Comparison of ENCODE assay signal across 22 cellular contexts in the genomic region with DNA sequence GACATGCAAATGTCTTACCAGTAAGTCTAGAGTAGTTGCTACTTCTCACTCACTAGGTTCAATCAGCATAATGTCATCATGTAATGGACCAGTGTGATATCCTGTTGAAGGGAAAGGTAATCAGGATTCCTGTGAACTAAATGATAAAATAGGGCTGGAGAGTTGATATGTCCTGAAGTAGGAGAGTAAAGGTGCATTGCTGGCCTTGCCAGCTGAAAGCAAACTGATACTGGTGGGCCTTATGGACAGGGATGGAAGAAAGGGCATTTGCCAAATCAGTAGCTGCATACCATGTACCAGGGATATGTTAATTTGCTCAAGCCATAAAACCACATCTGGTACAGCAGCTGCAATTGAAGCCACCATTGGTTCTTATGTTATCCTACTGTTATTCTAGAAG.
DNase-seq lines count a peak whose midpoint lies in the region; ATAC-seq lines count a peak whose summit lies in the region.
"Had no signal": no experiment of that assay in that cellular context is flagged by ENCODE, and none has a peak within 500 bp of the region (broad histone marks: within the 10 kb centered on the region; RNA-seq: fewer than 3 reads in every experiment).

No MANE protein-coding gene starts in this region.

- H3K36me3 Mint-ChIP-seq in stimulated activated effector memory CD8-positive, alpha-beta T cell treated with anti-CD3 and anti-CD28 coated beads, Interleukin-12 subunit alpha, Interleukin-12 subunit beta, amount 100 ng/mL, for 72 hours = no peaks in the 10 kb centered on the region
- H3K36me3 Mint-ChIP-seq: CD14-positive monocyte; CD4-positive, alpha-beta memory T cell; CD4-positive, CD25-positive, alpha-beta regulatory T cell; CD8-positive, alpha-beta memory T cell had no signal

- ATAC-seq in stimulated activated effector memory CD8-positive, alpha-beta T cell treated with anti-CD3 and anti-CD28 coated beads, Interleukin-12 subunit alpha, Interleukin-12 subunit beta, amount 100 ng/mL, for 72 hours = no peak
- ATAC-seq in GM18868 (IDR thresholded peaks at IDR 0.05; ENCODE audit: unreplicated experiment) = no peak
- ATAC-seq: GM12878 had no signal

- peak; percentile 73 for DNase-seq in DMS 273 (lab: John Stamatoyannopoulos, UW; ENCODE audit: unreplicated experiment)
- DNase-seq in DMS 273 treated with DMSO at 0.1 percent for 48 hours (lab: John Stamatoyannopoulos, UW) = peak; percentile 49
- DNase-seq in NCI-H69 (lab: John Stamatoyannopoulos, UW) = peak; percentile 12
- no peak for DNase-seq in stimulated activated effector memory CD8-positive, alpha-beta T cell treated with anti-CD3 and anti-CD28 coated beads, Interleukin-12 subunit alpha, Interleukin-12 subunit beta, amount 100 ng/mL, for 72 hours (ENCODE audit: low spot score in 2 of 2)
- no peak for DNase-seq in NCI-H2227 treated with DMSO at 0.1 percent for 48 hours (lab: John Stamatoyannopoulos, UW)
- DNase-seq: 8988T; ACHN; BE2C; C1 segment of cervical spinal cord; CD4-positive, alpha-beta memory T cell; CD4-positive, CD25-positive, alpha-beta regulatory T cell; CD8-positive, alpha-beta memory T cell; COR-L47; DMS153; DMS53; DMS79; DND-41; EL; GDM1 had no signal

- no peaks in the 10 kb centered on the region for H3K9me3 Mint-ChIP-seq in stimulated activated effector memory CD8-positive, alpha-beta T cell treated with anti-CD3 and anti-CD28 coated beads, Interleukin-12 subunit alpha, Interleukin-12 subunit beta, amount 100 ng/mL, for 72 hours
- H3K9me3 Mint-ChIP-seq: CD4-positive, alpha-beta memory T cell; CD8-positive, alpha-beta memory T cell had no signal

- H3K4me3 Mint-ChIP-seq in stimulated activated effector memory CD8-positive, alpha-beta T cell treated with anti-CD3 and anti-CD28 coated beads, Interleukin-12 subunit alpha, Interleukin-12 subunit beta, amount 100 ng/mL, for 72 hours = no peak overlapping the region
- H3K4me3 Mint-ChIP-seq: CD14-positive monocyte; CD4-positive, alpha-beta memory T cell; CD4-positive, CD25-positive, alpha-beta regulatory T cell; CD8-positive, alpha-beta memory T cell had no signal

- no peaks in the 10 kb centered on the region for H3K4me1 Mint-ChIP-seq in stimulated activated effector memory CD8-positive, alpha-beta T cell treated with anti-CD3 and anti-CD28 coated beads, Interleukin-12 subunit alpha, Interleukin-12 subunit beta, amount 100 ng/mL, for 72 hours
- H3K4me1 Mint-ChIP-seq: CD14-positive monocyte; CD4-positive, CD25-positive, alpha-beta regulatory T cell had no signal

- no peak overlapping the region for H3K27ac Mint-ChIP-seq in stimulated activated effector memory CD8-positive, alpha-beta T cell treated with anti-CD3 and anti-CD28 coated beads, Interleukin-12 subunit alpha, Interleukin-12 subunit beta, amount 100 ng/mL, for 72 hours
- H3K27ac Mint-ChIP-seq: CD14-positive monocyte; CD4-positive, alpha-beta memory T cell; CD4-positive, CD25-positive, alpha-beta regulatory T cell; CD8-positive, alpha-beta memory T cell had no signal

Comparison
In these comparisons a context has a peak if more than half of its experiments do, and no peak if none do; other contexts are left out.
1. DNase-seq: peak in DMS 273 (single experiment), DMS 273 treated with DMSO at 0.1 percent for 48 hours (single experiment) and NCI-H69 (single experiment); none in stimulated activated effector memory CD8-positive, alpha-beta T cell treated with anti-CD3 and anti-CD28 coated beads, Interleukin-12 subunit alpha, Interleukin-12 subunit beta, amount 100 ng/mL, for 72 hours (0 of 2) and NCI-H2227 treated with DMSO at 0.1 percent for 48 hours (single experiment).